Comparison of ENCODE assay signal across 15 cellular contexts in genomic region chr1:67814121-67814772, GRCh38. TPM values are rescaled to one million over a fixed set of nuclear protein-coding genes. Genes with fewer than 3 reads are reported as not detected.
A peak's percentile ranks its signal among the peaks of the same experiment; 100 is the strongest.
DNase-seq lines count a peak whose midpoint lies in the region; ATAC-seq, FAIRE-seq and TF ChIP-seq lines count a peak whose summit lies in the region.
"Had no signal": no experiment of that assay in that cellular context is flagged by ENCODE, and none has a peak within 500 bp of the region (broad histone marks: within the 10 kb centered on the region; RNA-seq: fewer than 3 reads in every experiment).

No MANE protein-coding gene starts in this region.

- 26 to 34% (median 31%) methylated on average over 3 of the region's 3 CpGs for WGBS in small intestine, 3 donors
- WGBS in endodermal cell (ENCODE audit: insufficient coverage in 1 of 2, insufficient read length in 1 of 2), 2 experiments, result 90% methylated on average over 2 to 3 of the region's 3 CpGs

- H3K27me3 ChIP-seq in colonic mucosa (no peaks in the 10 kb centered on the region), small intestine (ENCODE audit: control insufficient read depth in 2 of 2, insufficient read depth in 2 of 2, low read length in 2 of 2) (no peaks in the 10 kb centered on the region), endodermal cell (ENCODE audit: control insufficient read depth, insufficient read depth, low read length, poor library complexity, severe bottlenecking) (no peaks in the 10 kb centered on the region)

- H3K27ac ChIP-seq in colonic mucosa, result peak overlapping the region; percentile 87
- peak overlapping the region; percentile 81 to 99 for H3K27ac ChIP-seq in small intestine (ENCODE audit: low read depth in 1 of 2, low read length in 1 of 2)
- no peak overlapping the region for H3K27ac ChIP-seq in endodermal cell (ENCODE audit: low read depth, low read length)

- H3K4me1 ChIP-seq in colonic mucosa, result peaks cover 7% of the 10 kb centered on the region
- H3K4me1 ChIP-seq in small intestine (ENCODE audit: control insufficient read depth in 2 of 2, insufficient read depth in 1 of 2, low read depth in 1 of 2, low read length in 1 of 2), result peaks cover 10 to 13% of the 10 kb centered on the region in 2 donors
- no peaks in the 10 kb centered on the region for H3K4me1 ChIP-seq in endodermal cell (ENCODE audit: control insufficient read depth, insufficient read depth, low read length)

- H3K9me3 ChIP-seq in colonic mucosa (no peaks in the 10 kb centered on the region), small intestine (ENCODE audit: control insufficient read depth, low read depth) (no peaks in the 10 kb centered on the region), endodermal cell (ENCODE audit: control insufficient read depth, low read length) (peaks cover 7% of the 10 kb centered on the region)

- H3K4me3 Mint-ChIP-seq in endodermal cell, result no peak overlapping the region
- no peak overlapping the region for H3K4me3 Mint-ChIP-seq in stimulated activated naive CD8-positive, alpha-beta T cell treated with anti-CD3 and anti-CD28 coated beads, Interleukin-15, amount 100 ng/mL, for 72 hours
- H3K4me3 Mint-ChIP-seq: naive thymus-derived CD4-positive, alpha-beta T cell had no signal

- H3K36me3 ChIP-seq in colonic mucosa (no peaks in the 10 kb centered on the region), small intestine (ENCODE audit: control insufficient read depth in 2 of 2, insufficient read depth in 2 of 2, low read length in 2 of 2) (no peaks in the 10 kb centered on the region), endodermal cell (ENCODE audit: control insufficient read depth, insufficient read depth, low read length) (no peaks in the 10 kb centered on the region)

- H3K4me3 ChIP-seq in colonic mucosa (no peak overlapping the region), small intestine (ENCODE audit: low read depth in 1 of 2, low read length in 2 of 2) (no peak overlapping the region), endodermal cell (ENCODE audit: low read length) (no peak overlapping the region)

- DNase-seq in M059J (ENCODE audit: low read depth) (peak; percentile 78), colonic mucosa (no peak), kidney tubule cell (ENCODE audit: low spot score) (peak; percentile 48), small intestine (peak; percentile 83), endodermal cell (no peak), SIG-M5 (lab: John Stamatoyannopoulos, UW) (no peak)
- no peak for DNase-seq in stimulated activated naive CD8-positive, alpha-beta T cell treated with anti-CD3 and anti-CD28 coated beads, Interleukin-15, amount 100 ng/mL, for 72 hours
- DNase-seq: activated CD8-positive, alpha-beta memory T cell treated with anti-CD3 and anti-CD28 coated beads for 24 hours; amygdala; foreskin melanocyte; naive thymus-derived CD4-positive, alpha-beta T cell; NCI-H226; stimulated activated CD4-positive, alpha-beta T cell treated with anti-CD3 and anti-CD28 coated beads, Interleukin-4, amount 100 ng/mL, for 1 hour; T-helper 1 cell had no signal

- intact Hi-C loops in colonic mucosa (cut with DNase I), result no loop called here

- H3K9ac ChIP-seq in colonic mucosa (ENCODE audit: low read depth in 2 of 2, low read length in 2 of 2), result peak overlapping the region in 1 of 2 donors; percentile 57
- no peak overlapping the region for H3K9ac ChIP-seq in endodermal cell (ENCODE audit: extremely low read depth, low read length, poor library complexity, severe bottlenecking)

- no peak for ATAC-seq in HG02759 (IDR thresholded peaks at IDR 0.05; ENCODE audit: unreplicated experiment)
- no peak for ATAC-seq in stimulated activated naive CD8-positive, alpha-beta T cell treated with anti-CD3 and anti-CD28 coated beads, Interleukin-15, amount 100 ng/mL, for 72 hours
- ATAC-seq: naive thymus-derived CD4-positive, alpha-beta T cell had no signal

- peaks cover 8% of the 10 kb centered on the region for H3K9me3 Mint-ChIP-seq in endodermal cell
- no peaks in the 10 kb centered on the region for H3K9me3 Mint-ChIP-seq in stimulated activated naive CD8-positive, alpha-beta T cell treated with anti-CD3 and anti-CD28 coated beads, Interleukin-15, amount 100 ng/mL, for 72 hours

- TF ChIP-seq CTCF in colonic mucosa (IDR thresholded peaks at IDR 0.05) (no peak), endodermal cell (conservative IDR thresholded peaks at IDR 0.05) (no peak)

- FAIRE-seq in small intestine (lab: Jason Lieb, UNC), result no peak

- H3K27me3 Mint-ChIP-seq in endodermal cell (ENCODE audit: insufficient read depth), result peaks cover 3% of the 10 kb centered on the region
- H3K27me3 Mint-ChIP-seq in stimulated activated naive CD8-positive, alpha-beta T cell treated with anti-CD3 and anti-CD28 coated beads, Interleukin-15, amount 100 ng/mL, for 72 hours, result peaks cover 20% of the 10 kb centered on the region

- H3K4me1 Mint-ChIP-seq in endodermal cell, result peaks cover 21% of the 10 kb centered on the region
- no peaks in the 10 kb centered on the region for H3K4me1 Mint-ChIP-seq in stimulated activated naive CD8-positive, alpha-beta T cell treated with anti-CD3 and anti-CD28 coated beads, Interleukin-15, amount 100 ng/mL, for 72 hours

- no peak overlapping the region for H3K27ac Mint-ChIP-seq in endodermal cell
- no peak overlapping the region for H3K27ac Mint-ChIP-seq in stimulated activated naive CD8-positive, alpha-beta T cell treated with anti-CD3 and anti-CD28 coated beads, Interleukin-15, amount 100 ng/mL, for 72 hours
- H3K27ac Mint-ChIP-seq: naive thymus-derived CD4-positive, alpha-beta T cell had no signal

- no peaks in the 10 kb centered on the region for H3K36me3 Mint-ChIP-seq in endodermal cell (ENCODE audit: low read depth)
- H3K36me3 Mint-ChIP-seq: naive thymus-derived CD4-positive, alpha-beta T cell had no signal

RNA-seq across cellular contexts. Expression of gene GNG12, which starts 19.0 kb away (rescaled TPM):
- total RNA-seq in M059J (2014; rRNA removed; shearing (Covaris generic)), result 163 and 211 TPM in 2 replicates
- 100 to 1,000 TPM in 1 of 2 donors, 10 to 100 TPM in 1; 77.1 to 131 TPM for total RNA-seq in colonic mucosa
- 100 to 1,000 TPM in 2 of 3 donors, 10 to 100 TPM in 1; 52.8 to 162 (median 145) TPM for polyA plus RNA-seq in small intestine
- 1 to 10 TPM; 7.7 to 9.2 TPM for total RNA-seq in endodermal cell
- polyA plus RNA-seq in endodermal cell (2013, experiment 1 of 2), result 27.4 TPM
- polyA plus RNA-seq in endodermal cell (2013, experiment 2 of 2), result 29.8 TPM
- total RNA-seq: naive thymus-derived CD4-positive, alpha-beta T cell had no signal
- polyA plus RNA-seq: naive thymus-derived CD4-positive, alpha-beta T cell had no signal

Comparison
In these comparisons a context has a peak if more than half of its experiments do, and no peak if none do; other contexts are left out.
1. DNase-seq: peak in M059J (single experiment), kidney tubule cell (single experiment) and small intestine (single experiment); none in colonic mucosa (single experiment), endodermal cell (single experiment), SIG-M5 (single experiment) and stimulated activated naive CD8-positive, alpha-beta T cell treated with anti-CD3 and anti-CD28 coated beads, Interleukin-15, amount 100 ng/mL, for 72 hours (0 of 2).
2. RNA of gene GNG12, which starts 19.0 kb away (total RNA-seq): 163 to 211 TPM in M059J and 77.1 to 131 TPM in colonic mucosa; 7.7 to 9.2 TPM in endodermal cell; every median in the first group is over 4 times any median in the second.